In genomic region chr7:80313716-80314115, GRCh38 we compare ENCODE assay signal across 39 cellular contexts.
"Had no signal": no experiment of that assay in that cellular context is flagged by ENCODE, and none has a peak within 500 bp of the region (broad histone marks: within the 10 kb centered on the region; RNA-seq: fewer than 3 reads in every experiment).

No MANE protein-coding gene starts in this region.

- H3K27me3 ChIP-seq: adrenal gland, body of pancreas, brain microvascular endothelial cell, breast epithelium had no signal

- H3K36me3 ChIP-seq: adrenal gland, brain microvascular endothelial cell, breast epithelium, WERI-Rb-1 had no signal

- H3K4me1 Mint-ChIP-seq: activated CD4-positive, alpha-beta memory T cell treated with anti-CD3 and anti-CD28 coated beads, Interleukin-2, amount 10 ng/mL, durations not matched to agents 7 days and 5 days; activated CD8-positive, alpha-beta memory T cell treated with anti-CD3 and anti-CD28 coated beads, Interleukin-2, amount 10 ng/mL, durations not matched to agents 7 days and 5 days; activated T-helper 17 cell treated with anti-CD3 and anti-CD28 coated beads, Interleukin-2, amount 50 U/mL, for 72 hours had no signal

- H3K4me1 ChIP-seq: breast epithelium had no signal

- H3K36me3 Mint-ChIP-seq: activated CD8-positive, alpha-beta memory T cell treated with anti-CD3 and anti-CD28 coated beads, Interleukin-2, amount 10 ng/mL, durations not matched to agents 7 days and 5 days; WTC11 had no signal

- DNase-seq: activated CD4-positive, alpha-beta memory T cell treated with anti-CD3 and anti-CD28 coated beads, Interleukin-2, amount 10 ng/mL, durations not matched to agents 7 days and 5 days; activated CD4-positive, alpha-beta T cell treated with anti-CD3 and anti-CD28 coated beads for 1 hour; activated CD4-positive, alpha-beta T cell treated with anti-CD3 and anti-CD28 coated beads for 36 hours; activated CD4-positive, alpha-beta T cell treated with anti-CD3 and anti-CD28 coated beads for 48 hours; activated CD4-positive, alpha-beta T cell treated with anti-CD3 and anti-CD28 coated beads, Interleukin-2, amount 10 ng/mL, durations not matched to agents 7 days and 5 days; activated CD4-positive, alpha-beta T cell treated with anti-CD3 and anti-CD28 coated beads, Interleukin-2, amount 50 U/mL, for 48 hours; activated CD4-positive, CD25-positive, alpha-beta regulatory T cell; activated CD8-positive, alpha-beta memory T cell treated with anti-CD3 and anti-CD28 coated beads for 24 hours; activated CD8-positive, alpha-beta memory T cell treated with anti-CD3 and anti-CD28 coated beads, Interleukin-2, amount 10 ng/mL, durations not matched to agents 7 days and 5 days; activated CD8-positive, alpha-beta memory T cell treated with anti-CD3 and anti-CD28 coated beads, Interleukin-2, amount 50 U/mL, for 48 hours; activated CD8-positive, alpha-beta T cell treated with anti-CD3 and anti-CD28 coated beads, Interleukin-2, amount 10 ng/mL, durations not matched to agents 7 days and 5 days; activated effector memory CD4-positive, alpha-beta T cell treated with anti-CD3 and anti-CD28 coated beads, Interleukin-2, amount 50 U/mL, for 16 hours; activated gamma-delta T cell treated with Interleukin-2 at 50 U/mL for 16 hours; activated naive CD4-positive, alpha-beta T cell; activated naive CD4-positive, alpha-beta T cell treated with anti-CD3 and anti-CD28 coated beads for 36 hours; activated naive CD4-positive, alpha-beta T cell treated with anti-CD3 and anti-CD28 coated beads, Interleukin-2, amount 50 U/mL, for 16 hours; activated naive CD8-positive, alpha-beta T cell treated with anti-CD3 and anti-CD28 coated beads for 36 hours; activated T-cell treated with anti-CD3 and anti-CD28 coated beads, Interleukin-2, amount 50 U/mL, for 1 hour; activated T-cell treated with anti-CD3 and anti-CD28 coated beads, Interleukin-2, amount 50 U/mL, for 4 hours; activated T-cell treated with anti-CD3 and anti-CD28 coated beads, Interleukin-2, amount 50 U/mL, for 72 hours; adrenal gland; amniotic stem cell; aorta; body of pancreas; brain microvascular endothelial cell; central memory CD4-positive, alpha-beta T cell; SW 1271; T-helper 1 cell; T-helper 2 cell; T-helper 9 cell; WERI-Rb-1 had no signal

- H3K9me3 Mint-ChIP-seq: activated CD4-positive, alpha-beta T cell treated with anti-CD3 and anti-CD28 coated beads, Interleukin-2, amount 10 ng/mL, durations not matched to agents 7 days and 5 days; T-helper 2 cell treated with Interferon-gamma antibody and Interleukin-4, amounts not matched to agents 5 μg/mL and 100 μg/mL, for 36 hours had no signal

- H3K9me3 ChIP-seq: adrenal gland, body of pancreas, breast epithelium had no signal

- H3K4me3 ChIP-seq: adrenal gland, body of pancreas, breast epithelium had no signal

- ATAC-seq: activated CD4-positive, alpha-beta T cell treated with anti-CD3 and anti-CD28 coated beads for 36 hours; activated CD4-positive, CD25-positive, alpha-beta regulatory T cell treated with anti-CD3 and anti-CD28 coated beads, Interleukin-2, amount 50 U/mL, for 24 hours; activated CD8-positive, alpha-beta memory T cell treated with anti-CD3 and anti-CD28 coated beads, Interleukin-2, amount 10 ng/mL, durations not matched to agents 7 days and 5 days; activated CD8-positive, alpha-beta T cell treated with anti-CD3 and anti-CD28 coated beads, Interleukin-2, amount 10 ng/mL, durations not matched to agents 7 days and 5 days; activated naive CD4-positive, alpha-beta T cell treated with anti-CD3 and anti-CD28 coated beads, Interleukin-2, amount 50 U/mL, for 72 hours; activated T-cell treated with anti-CD3 and anti-CD28 coated beads, Interleukin-2, amount 50 U/mL, for 4 hours; activated T-cell treated with anti-CD3 and anti-CD28 coated beads, Interleukin-2, amount 50 U/mL, for 72 hours; activated T-helper 17 cell treated with anti-CD3 and anti-CD28 coated beads, Interleukin-2, amount 50 U/mL, for 72 hours; body of pancreas; WTC11 had no signal

- H3K27ac Mint-ChIP-seq: activated CD4-positive, alpha-beta memory T cell treated with anti-CD3 and anti-CD28 coated beads, Interleukin-2, amount 10 ng/mL, durations not matched to agents 7 days and 5 days; activated CD4-positive, alpha-beta T cell treated with anti-CD3 and anti-CD28 coated beads for 36 hours; activated CD4-positive, alpha-beta T cell treated with anti-CD3 and anti-CD28 coated beads, Interleukin-2, amount 10 ng/mL, durations not matched to agents 7 days and 5 days; activated CD8-positive, alpha-beta memory T cell treated with anti-CD3 and anti-CD28 coated beads, Interleukin-2, amount 10 ng/mL, durations not matched to agents 7 days and 5 days; activated CD8-positive, alpha-beta T cell treated with anti-CD3 and anti-CD28 coated beads, Interleukin-2, amount 10 ng/mL, durations not matched to agents 7 days and 5 days; activated naive CD4-positive, alpha-beta T cell treated with anti-CD3 and anti-CD28 coated beads for 36 hours; activated naive CD4-positive, alpha-beta T cell treated with anti-CD3 and anti-CD28 coated beads, Interleukin-2, amount 50 U/mL, for 72 hours; activated naive CD8-positive, alpha-beta T cell treated with anti-CD3 and anti-CD28 coated beads for 36 hours; activated T-cell treated with anti-CD3 and anti-CD28 coated beads, Interleukin-2, amount 50 U/mL, for 72 hours; activated T-helper 1 cell treated with anti-CD3 and anti-CD28 coated beads, Interleukin-12 subunit alpha, Interleukin-12 subunit beta, Interleukin-2, Interleukin-4 antibody, amounts not matched to agents 30 ng/mL and 10 ng/mL and 1 ng/mL, durations not matched to agents 14 hours and 24 hours and 36 hours; activated T-helper 17 cell treated with anti-CD3 and anti-CD28 coated beads, Interleukin-2, amount 50 U/mL, for 72 hours; T-helper 1 cell treated with Interleukin-12 subunit alpha and Interleukin-12 subunit beta and Interleukin-4 antibody, amounts not matched to agents 30 μg/mL and 1 μg/mL, for 36 hours; T-helper 2 cell treated with Interferon-gamma antibody and Interleukin-4, amounts not matched to agents 5 μg/mL and 100 μg/mL, for 36 hours; WTC11 had no signal

- H3K27me3 Mint-ChIP-seq: activated CD4-positive, alpha-beta memory T cell treated with anti-CD3 and anti-CD28 coated beads, Interleukin-2, amount 10 ng/mL, durations not matched to agents 7 days and 5 days; activated CD4-positive, alpha-beta T cell treated with anti-CD3 and anti-CD28 coated beads for 36 hours; activated CD4-positive, alpha-beta T cell treated with anti-CD3 and anti-CD28 coated beads, Interleukin-2, amount 10 ng/mL, durations not matched to agents 7 days and 5 days; activated CD8-positive, alpha-beta memory T cell treated with anti-CD3 and anti-CD28 coated beads, Interleukin-2, amount 10 ng/mL, durations not matched to agents 7 days and 5 days; activated naive CD8-positive, alpha-beta T cell treated with anti-CD3 and anti-CD28 coated beads for 36 hours; activated T-helper 17 cell treated with anti-CD3 and anti-CD28 coated beads, Interleukin-2, amount 50 U/mL, for 72 hours had no signal

- H3K4me3 Mint-ChIP-seq: activated CD4-positive, alpha-beta memory T cell treated with anti-CD3 and anti-CD28 coated beads, Interleukin-2, amount 10 ng/mL, durations not matched to agents 7 days and 5 days; activated CD4-positive, alpha-beta T cell treated with anti-CD3 and anti-CD28 coated beads for 36 hours; activated CD4-positive, alpha-beta T cell treated with anti-CD3 and anti-CD28 coated beads, Interleukin-2, amount 10 ng/mL, durations not matched to agents 7 days and 5 days; activated CD8-positive, alpha-beta memory T cell treated with anti-CD3 and anti-CD28 coated beads, Interleukin-2, amount 10 ng/mL, durations not matched to agents 7 days and 5 days; activated CD8-positive, alpha-beta T cell treated with anti-CD3 and anti-CD28 coated beads, Interleukin-2, amount 10 ng/mL, durations not matched to agents 7 days and 5 days; activated naive CD4-positive, alpha-beta T cell treated with anti-CD3 and anti-CD28 coated beads for 36 hours; activated naive CD8-positive, alpha-beta T cell treated with anti-CD3 and anti-CD28 coated beads for 36 hours; activated T-cell treated with anti-CD3 and anti-CD28 coated beads, Interleukin-2, amount 50 U/mL, for 4 hours; activated T-cell treated with anti-CD3 and anti-CD28 coated beads, Interleukin-2, amount 50 U/mL, for 72 hours; activated T-helper 1 cell treated with anti-CD3 and anti-CD28 coated beads, Interleukin-12 subunit alpha, Interleukin-12 subunit beta, Interleukin-2, Interleukin-4 antibody, amounts not matched to agents 30 ng/mL and 10 ng/mL and 1 ng/mL, durations not matched to agents 14 hours and 24 hours and 36 hours; activated T-helper 17 cell treated with anti-CD3 and anti-CD28 coated beads, Interleukin-2, amount 50 U/mL, for 72 hours; T-helper 1 cell treated with Interleukin-12 subunit alpha and Interleukin-12 subunit beta and Interleukin-4 antibody, amounts not matched to agents 30 μg/mL and 1 μg/mL, for 36 hours; T-helper 2 cell treated with Interferon-gamma antibody and Interleukin-4, amounts not matched to agents 5 μg/mL and 100 μg/mL, for 36 hours; WTC11 had no signal

- H3K27ac ChIP-seq: adrenal gland, body of pancreas, breast epithelium, WERI-Rb-1 had no signal
